Comparison of ENCODE assay signal across 35 cellular contexts in genomic region chr10:129341131-129341530, GRCh38.
"Had no signal": no experiment of that assay in that cellular context is flagged by ENCODE, and none has a peak within 500 bp of the region (broad histone marks: within the 10 kb centered on the region; RNA-seq: fewer than 3 reads in every experiment).

No MANE protein-coding gene starts in this region.

- H3K27ac Mint-ChIP-seq: activated CD4-positive, alpha-beta memory T cell treated with anti-CD3 and anti-CD28 coated beads, Interleukin-2, amount 10 ng/mL, durations not matched to agents 7 days and 5 days; activated CD4-positive, alpha-beta T cell treated with anti-CD3 and anti-CD28 coated beads for 36 hours; activated CD4-positive, alpha-beta T cell treated with anti-CD3 and anti-CD28 coated beads, Interleukin-2, amount 10 ng/mL, durations not matched to agents 7 days and 5 days; activated CD8-positive, alpha-beta memory T cell treated with anti-CD3 and anti-CD28 coated beads, Interleukin-2, amount 10 ng/mL, durations not matched to agents 7 days and 5 days; activated CD8-positive, alpha-beta T cell treated with anti-CD3 and anti-CD28 coated beads, Interleukin-2, amount 10 ng/mL, durations not matched to agents 7 days and 5 days; activated naive CD4-positive, alpha-beta T cell treated with anti-CD3 and anti-CD28 coated beads, Interleukin-2, amount 10 ng/mL, durations not matched to agents 7 days and 5 days; activated naive CD4-positive, alpha-beta T cell treated with anti-CD3 and anti-CD28 coated beads, Interleukin-2, amount 50 U/mL, for 24 hours; activated naive CD8-positive, alpha-beta T cell; activated naive CD8-positive, alpha-beta T cell treated with anti-CD3 and anti-CD28 coated beads, Interleukin-2, amount 10 ng/mL, durations not matched to agents 7 days and 5 days; activated naive CD8-positive, alpha-beta T cell treated with anti-CD3 and anti-CD28 coated beads, Interleukin-2, amount 50 U/mL, for 24 hours; activated T-cell treated with anti-CD3 and anti-CD28 coated beads, Interleukin-2, amount 50 U/mL, for 24 hours; activated T-helper 2 cell treated with anti-CD3 and anti-CD28 coated beads, Interferon-gamma antibody, Interleukin-2, Interleukin-4, amounts not matched to agents 10 μg/mL and 5 μg/mL and 100 μg/mL, durations not matched to agents 14 hours and 24 hours and 36 hours; brain; T-helper 1 cell treated with Interleukin-12 subunit alpha and Interleukin-12 subunit beta and Interleukin-4 antibody, amounts not matched to agents 30 μg/mL and 1 μg/mL, for 36 hours; T-helper 2 cell treated with Interferon-gamma antibody and Interleukin-4, amounts not matched to agents 5 μg/mL and 100 μg/mL, for 36 hours; WTC11 had no signal

- H3K27me3 Mint-ChIP-seq: activated CD4-positive, alpha-beta memory T cell treated with anti-CD3 and anti-CD28 coated beads, Interleukin-2, amount 10 ng/mL, durations not matched to agents 7 days and 5 days; activated CD4-positive, alpha-beta T cell treated with anti-CD3 and anti-CD28 coated beads for 36 hours; activated CD4-positive, alpha-beta T cell treated with anti-CD3 and anti-CD28 coated beads, Interleukin-2, amount 10 ng/mL, durations not matched to agents 7 days and 5 days; activated CD8-positive, alpha-beta memory T cell treated with anti-CD3 and anti-CD28 coated beads, Interleukin-2, amount 10 ng/mL, durations not matched to agents 7 days and 5 days; activated naive CD4-positive, alpha-beta T cell treated with anti-CD3 and anti-CD28 coated beads, Interleukin-2, amount 50 U/mL, for 24 hours; activated naive CD8-positive, alpha-beta T cell; activated naive CD8-positive, alpha-beta T cell treated with anti-CD3 and anti-CD28 coated beads, Interleukin-2, amount 50 U/mL, for 24 hours; activated T-cell treated with anti-CD3 and anti-CD28 coated beads, Interleukin-2, amount 50 U/mL, for 24 hours had no signal

- DNase-seq: activated CD4-positive, alpha-beta memory T cell treated with anti-CD3 and anti-CD28 coated beads, Interleukin-2, amount 10 ng/mL, durations not matched to agents 7 days and 5 days; activated CD4-positive, alpha-beta T cell treated with anti-CD3 and anti-CD28 coated beads for 1 hour; activated CD4-positive, alpha-beta T cell treated with anti-CD3 and anti-CD28 coated beads for 36 hours; activated CD4-positive, alpha-beta T cell treated with anti-CD3 and anti-CD28 coated beads for 48 hours; activated CD4-positive, alpha-beta T cell treated with anti-CD3 and anti-CD28 coated beads, Interleukin-2, amount 10 ng/mL, durations not matched to agents 7 days and 5 days; activated CD4-positive, alpha-beta T cell treated with anti-CD3 and anti-CD28 coated beads, Interleukin-2, amount 50 U/mL, for 48 hours; activated CD4-positive, CD25-positive, alpha-beta regulatory T cell; activated CD8-positive, alpha-beta memory T cell treated with anti-CD3 and anti-CD28 coated beads for 24 hours; activated CD8-positive, alpha-beta memory T cell treated with anti-CD3 and anti-CD28 coated beads, Interleukin-2, amount 10 ng/mL, durations not matched to agents 7 days and 5 days; activated CD8-positive, alpha-beta memory T cell treated with anti-CD3 and anti-CD28 coated beads, Interleukin-2, amount 50 U/mL, for 48 hours; activated CD8-positive, alpha-beta T cell treated with anti-CD3 and anti-CD28 coated beads, Interleukin-2, amount 10 ng/mL, durations not matched to agents 7 days and 5 days; activated effector memory CD4-positive, alpha-beta T cell treated with Interleukin-2 at 50 U/mL for 16 hours; activated gamma-delta T cell; activated naive CD4-positive, alpha-beta T cell treated with anti-CD3 and anti-CD28 coated beads, Interleukin-2, amount 10 ng/mL, durations not matched to agents 7 days and 5 days; activated naive CD4-positive, alpha-beta T cell treated with Interleukin-2 at 50 U/mL for 16 hours; activated naive CD8-positive, alpha-beta T cell treated with anti-CD3 and anti-CD28 coated beads, Interleukin-2, amount 10 ng/mL, durations not matched to agents 7 days and 5 days; activated naive CD8-positive, alpha-beta T cell treated with anti-CD3 and anti-CD28 coated beads, Interleukin-2, amount 50 U/mL, for 24 hours; activated T-cell treated with anti-CD3 and anti-CD28 coated beads, Interleukin-2, amount 50 U/mL, for 24 hours; activated T-cell treated with anti-CD3 and anti-CD28 coated beads, Interleukin-2, amount 50 U/mL, for 48 hours; amygdala; anterior cingulate cortex; caudate nucleus; cerebellar nuclear complex; T-helper 1 cell; T-helper 2 cell; T-helper 9 cell; WERI-Rb-1 had no signal

- H3K4me3 Mint-ChIP-seq: activated CD4-positive, alpha-beta memory T cell treated with anti-CD3 and anti-CD28 coated beads, Interleukin-2, amount 10 ng/mL, durations not matched to agents 7 days and 5 days; activated CD4-positive, alpha-beta T cell treated with anti-CD3 and anti-CD28 coated beads for 36 hours; activated CD4-positive, alpha-beta T cell treated with anti-CD3 and anti-CD28 coated beads, Interleukin-2, amount 10 ng/mL, durations not matched to agents 7 days and 5 days; activated CD8-positive, alpha-beta memory T cell treated with anti-CD3 and anti-CD28 coated beads, Interleukin-2, amount 10 ng/mL, durations not matched to agents 7 days and 5 days; activated CD8-positive, alpha-beta T cell treated with anti-CD3 and anti-CD28 coated beads, Interleukin-2, amount 10 ng/mL, durations not matched to agents 7 days and 5 days; activated naive CD4-positive, alpha-beta T cell treated with anti-CD3 and anti-CD28 coated beads, Interleukin-2, amount 10 ng/mL, durations not matched to agents 7 days and 5 days; activated naive CD4-positive, alpha-beta T cell treated with anti-CD3 and anti-CD28 coated beads, Interleukin-2, amount 50 U/mL, for 24 hours; activated naive CD8-positive, alpha-beta T cell; activated naive CD8-positive, alpha-beta T cell treated with anti-CD3 and anti-CD28 coated beads, Interleukin-2, amount 10 ng/mL, durations not matched to agents 7 days and 5 days; activated naive CD8-positive, alpha-beta T cell treated with anti-CD3 and anti-CD28 coated beads, Interleukin-2, amount 50 U/mL, for 24 hours; activated T-cell treated with anti-CD3 and anti-CD28 coated beads, Interleukin-2, amount 50 U/mL, for 24 hours; brain; central memory CD8-positive, alpha-beta T cell; T-helper 1 cell treated with Interleukin-12 subunit alpha and Interleukin-12 subunit beta and Interleukin-4 antibody, amounts not matched to agents 30 μg/mL and 1 μg/mL, for 36 hours; T-helper 2 cell treated with Interferon-gamma antibody and Interleukin-4, amounts not matched to agents 5 μg/mL and 100 μg/mL, for 36 hours; WTC11 had no signal

- H3K9me3 Mint-ChIP-seq: activated CD4-positive, alpha-beta T cell treated with anti-CD3 and anti-CD28 coated beads, Interleukin-2, amount 10 ng/mL, durations not matched to agents 7 days and 5 days; activated naive CD4-positive, alpha-beta T cell treated with anti-CD3 and anti-CD28 coated beads, Interleukin-2, amount 10 ng/mL, durations not matched to agents 7 days and 5 days; activated naive CD4-positive, alpha-beta T cell treated with anti-CD3 and anti-CD28 coated beads, Interleukin-2, amount 50 U/mL, for 24 hours; activated naive CD8-positive, alpha-beta T cell treated with anti-CD3 and anti-CD28 coated beads, Interleukin-2, amount 10 ng/mL, durations not matched to agents 7 days and 5 days; activated naive CD8-positive, alpha-beta T cell treated with anti-CD3 and anti-CD28 coated beads, Interleukin-2, amount 50 U/mL, for 24 hours; activated T-cell treated with anti-CD3 and anti-CD28 coated beads, Interleukin-2, amount 50 U/mL, for 24 hours; activated T-helper 2 cell treated with anti-CD3 and anti-CD28 coated beads, Interferon-gamma antibody, Interleukin-2, Interleukin-4, amounts not matched to agents 10 μg/mL and 5 μg/mL and 100 μg/mL, durations not matched to agents 14 hours and 24 hours and 36 hours; central memory CD8-positive, alpha-beta T cell; T-helper 1 cell treated with Interleukin-12 subunit alpha and Interleukin-12 subunit beta and Interleukin-4 antibody, amounts not matched to agents 30 μg/mL and 1 μg/mL, for 36 hours; T-helper 2 cell treated with Interferon-gamma antibody and Interleukin-4, amounts not matched to agents 5 μg/mL and 100 μg/mL, for 36 hours; WTC11 had no signal

- H3K4me1 Mint-ChIP-seq: activated CD4-positive, alpha-beta memory T cell treated with anti-CD3 and anti-CD28 coated beads, Interleukin-2, amount 10 ng/mL, durations not matched to agents 7 days and 5 days; activated CD4-positive, alpha-beta T cell treated with anti-CD3 and anti-CD28 coated beads for 36 hours; activated CD4-positive, alpha-beta T cell treated with anti-CD3 and anti-CD28 coated beads, Interleukin-2, amount 10 ng/mL, durations not matched to agents 7 days and 5 days; activated CD8-positive, alpha-beta memory T cell treated with anti-CD3 and anti-CD28 coated beads, Interleukin-2, amount 10 ng/mL, durations not matched to agents 7 days and 5 days; activated naive CD4-positive, alpha-beta T cell treated with anti-CD3 and anti-CD28 coated beads, Interleukin-2, amount 10 ng/mL, durations not matched to agents 7 days and 5 days; activated naive CD4-positive, alpha-beta T cell treated with anti-CD3 and anti-CD28 coated beads, Interleukin-2, amount 50 U/mL, for 24 hours; activated naive CD8-positive, alpha-beta T cell treated with anti-CD3 and anti-CD28 coated beads, Interleukin-2, amount 10 ng/mL, durations not matched to agents 7 days and 5 days; activated naive CD8-positive, alpha-beta T cell treated with anti-CD3 and anti-CD28 coated beads, Interleukin-2, amount 50 U/mL, for 24 hours; brain; central memory CD8-positive, alpha-beta T cell had no signal

- H3K36me3 Mint-ChIP-seq: activated CD8-positive, alpha-beta memory T cell treated with anti-CD3 and anti-CD28 coated beads, Interleukin-2, amount 10 ng/mL, durations not matched to agents 7 days and 5 days; activated naive CD4-positive, alpha-beta T cell treated with anti-CD3 and anti-CD28 coated beads, Interleukin-2, amount 10 ng/mL, durations not matched to agents 7 days and 5 days; activated naive CD4-positive, alpha-beta T cell treated with anti-CD3 and anti-CD28 coated beads, Interleukin-2, amount 50 U/mL, for 24 hours; activated naive CD8-positive, alpha-beta T cell; activated naive CD8-positive, alpha-beta T cell treated with anti-CD3 and anti-CD28 coated beads, Interleukin-2, amount 10 ng/mL, durations not matched to agents 7 days and 5 days; brain; WTC11 had no signal
